In the genomic region with DNA sequence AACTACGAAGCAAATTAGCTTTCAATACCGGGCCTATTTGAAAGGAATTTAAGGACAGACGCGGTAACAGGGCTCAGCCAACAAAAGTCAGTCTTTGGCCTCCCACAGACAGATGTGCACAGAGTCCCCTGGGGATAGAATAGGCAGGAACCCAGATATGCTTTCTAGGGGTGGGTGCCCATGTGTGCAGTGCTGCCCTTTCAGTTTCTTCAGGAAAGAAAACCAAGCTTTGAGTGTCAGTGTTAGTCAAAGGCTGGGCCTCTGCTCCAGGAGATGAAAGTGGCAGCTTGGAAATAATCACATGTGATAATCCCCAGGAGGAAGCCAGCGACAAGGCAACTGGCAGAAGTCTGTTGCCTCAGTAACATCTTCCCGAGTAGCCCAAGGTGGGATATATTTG, we compare ENCODE assay signal across 13 cellular contexts. TPM values are rescaled to one million over a fixed set of nuclear protein-coding genes. Genes with fewer than 3 reads are reported as not detected.
DNase-seq lines count a peak whose midpoint lies in the region; ATAC-seq and TF ChIP-seq lines count a peak whose summit lies in the region.
"Had no signal": no experiment of that assay in that cellular context is flagged by ENCODE, and none has a peak within 500 bp of the region (broad histone marks: within the 10 kb centered on the region; RNA-seq: fewer than 3 reads in every experiment).

No MANE protein-coding gene starts in this region.

- H3K4me1 ChIP-seq in right cardiac atrium (ENCODE audit: control insufficient read depth, insufficient read depth, low read length) (peaks cover 2% of the 10 kb centered on the region), hepatocyte (ENCODE audit: insufficient read depth) (no peaks in the 10 kb centered on the region)
- H3K4me1 ChIP-seq: A549 had no signal

- intact Hi-C loops in Right ventricle myocardium inferior (cut with DNase I) (no loop called here), right cardiac atrium (cut with DNase I) (no loop called here)

- DNase-seq in Right ventricle myocardium inferior (ENCODE audit: missing footprints) (no peak), right cardiac atrium (no peak), NCI-H524 (lab: John Stamatoyannopoulos, UW) (peak; percentile 8 to 62), stromal cell of bone marrow (ENCODE audit: low read depth) (peak; percentile 3), hepatocyte (ENCODE audit: low spot score) (no peak), AML-193 (lab: John Stamatoyannopoulos, UW) (no peak)
- DNase-seq in effector CD4-positive, alpha-beta T cell, result no peak
- DNase-seq: activated naive CD8-positive, alpha-beta T cell treated with anti-CD3 and anti-CD28 coated beads for 36 hours; naive thymus-derived CD8-positive, alpha-beta T cell; NCI-H146; T-helper 17 cell had no signal

- no peaks in the 10 kb centered on the region for H3K9me2 ChIP-seq in hepatocyte (replicated peaks; ENCODE audit: insufficient read depth)

- no peak overlapping the region for H2AFZ ChIP-seq in hepatocyte

- WGBS in right cardiac atrium, result 49% methylated on average over 6 of the region's 6 CpGs
- 58% methylated on average over 6 of the region's 6 CpGs for WGBS in hepatocyte (ENCODE audit: low lambda C conversion rate, missing lambda C conversion rate)

- no peaks in the 10 kb centered on the region for H3K36me3 ChIP-seq in hepatocyte (replicated peaks; ENCODE audit: insufficient read depth, low read depth)

- no peaks in the 10 kb centered on the region for H3K27me3 ChIP-seq in right cardiac atrium (ENCODE audit: control insufficient read depth, insufficient read depth)
- no peaks in the 10 kb centered on the region for H3K27me3 ChIP-seq in hepatocyte

- no peak overlapping the region for H3K27ac ChIP-seq in right cardiac atrium (ENCODE audit: low read length)
- no peak overlapping the region for H3K27ac ChIP-seq in hepatocyte
- H3K27ac ChIP-seq: A549 had no signal

- no peak for TF ChIP-seq CTCF in hepatocyte (IDR thresholded peaks at IDR 0.05; ENCODE audit: poor library complexity)

- no peaks in the 10 kb centered on the region for H4K20me1 ChIP-seq in hepatocyte (ENCODE audit: insufficient read depth, poor library complexity, severe bottlenecking)

- no peaks in the 10 kb centered on the region for H3K79me2 ChIP-seq in hepatocyte

- H3K4me3 ChIP-seq in right cardiac atrium (ENCODE audit: low read length) (no peak overlapping the region), hepatocyte (no peak overlapping the region)
- H3K4me3 ChIP-seq: A549 had no signal

- H3K9me3 ChIP-seq in right cardiac atrium (ENCODE audit: control insufficient read depth, low read length) (no peaks in the 10 kb centered on the region), hepatocyte (ENCODE audit: low read depth) (no peaks in the 10 kb centered on the region)
- H3K9me3 ChIP-seq: A549 had no signal

- ATAC-seq in Right ventricle myocardium inferior, result peak; percentile 56
- no peak for ATAC-seq in right cardiac atrium
- peak; percentile 92 for ATAC-seq in HG02763 (IDR thresholded peaks at IDR 0.05; ENCODE audit: unreplicated experiment)
- ATAC-seq: A549; naive thymus-derived CD8-positive, alpha-beta T cell; T-helper 17 cell had no signal

- H3K4me2 ChIP-seq in hepatocyte, result no peak overlapping the region
- H3K4me2 ChIP-seq: A549 had no signal

RNA-seq across cellular contexts. Expression of gene CSTF2T, which starts 43.8 kb away (rescaled TPM):
- total RNA-seq in Right ventricle myocardium inferior (21.3 TPM), right cardiac atrium (10 to 100 TPM; 15.6 to 20.6 (median 19.8) TPM), hepatocyte (19.6 and 22.3 TPM in 2 replicates)
- polyA plus RNA-seq in right cardiac atrium (11.7 TPM), hepatocyte (5.2 and 7.2 TPM in 2 replicates)

Comparison
In these comparisons a context has a peak if more than half of its experiments do, and no peak if none do; other contexts are left out.
1. ATAC-seq: peak in Right ventricle myocardium inferior (single experiment) and HG02763 (single experiment); none in right cardiac atrium (0 of 2).
2. DNase-seq: peak in NCI-H524 (2 of 2) and stromal cell of bone marrow (single experiment); none in Right ventricle myocardium inferior (single experiment), right cardiac atrium (0 of 3), hepatocyte (single experiment), effector CD4-positive, alpha-beta T cell (single experiment) and AML-193 (0 of 2).